Comparison of ENCODE assay signal across 8 cellular contexts in genomic region chr1:202623476-202623875, GRCh38.
DNase-seq lines count a peak whose midpoint lies in the region; ATAC-seq, FAIRE-seq and TF ChIP-seq lines count a peak whose summit lies in the region.
"Not testable (repeated sequence)": the region's sequence is repeated elsewhere in the genome, so short reads cannot be mapped to it uniquely, and the experiment has no call there.

No MANE protein-coding gene starts in this region.

- TF ChIP-seq CTCF in WERI-Rb-1 (IDR thresholded peaks at IDR 0.05; ENCODE audit: low read depth, low read length) = 0 out of 2 replicates have a peak, but pooled peaks have one; percentile 28
- TF ChIP-seq CTCF in H1 (IDR thresholded peaks at IDR 0.05; ENCODE audit: control extremely low read depth in 1 of 3, insufficient read depth in 1 of 3, low read depth in 1 of 3, low read length in 3 of 3); left ventricle myocardium inferior (IDR thresholded peaks at IDR 0.05; ENCODE audit: borderline replicate concordance); psoas muscle (IDR thresholded peaks at IDR 0.05); tibial artery (IDR thresholded peaks at IDR 0.05): not testable (repeated sequence)

- H3K14ac ChIP-seq in H1 (ENCODE audit: insufficient read length) = not testable (repeated sequence)
- peak overlapping the region; percentile 8 for H3K14ac ChIP-seq in neuronal stem cell (ENCODE audit: low read length)

- not testable (repeated sequence) for H2BK120ac ChIP-seq in H1 (replicated peaks; ENCODE audit: low read depth, low read length); neuronal stem cell (ENCODE audit: low read depth, low read length)

- CTCF ChIA-PET in H1 (lab: Charles Lee; ENCODE audit: partially characterized antibody) = interaction anchor here (0.8 to 2.1 kb wide), 8 partner anchors 9 to 438 kb away, joined by 3 to 7 read pairs (median 3); partner anchors contain the start of gene SYT2

- ATAC-seq in psoas muscle = peak in 3 of 4 donors; percentile 20 to 31 (median 25)

- H3K4ac ChIP-seq in H1 (replicated peaks; ENCODE audit: insufficient read length, low read depth, low read length); neuronal stem cell (ENCODE audit: low read length): not testable (repeated sequence)

- H3K23ac ChIP-seq in H1 (ENCODE audit: insufficient read length); neuronal stem cell (ENCODE audit: low read depth, low read length, poor library complexity): not testable (repeated sequence)

- H3K79me2 ChIP-seq in H1 (ENCODE audit: control insufficient read depth in 1 of 2, insufficient read depth in 2 of 2, low read length in 2 of 2) = not testable (repeated sequence)

- TF ChIP-seq POLR2A in H1 (IDR thresholded peaks at IDR 0.05; ENCODE audit: control extremely low read depth in 1 of 2, low read depth in 2 of 2, low read length in 2 of 2) = not testable (repeated sequence)

- POLR2A ChIA-PET in H1 (lab: Charles Lee; ENCODE audit: partially characterized antibody) = not testable (repeated sequence)

- TF ChIP-seq RAD21 in H1 (IDR thresholded peaks at IDR 0.05 in 1 of 2, conservative IDR thresholded peaks at IDR 0.05 in 1 of 2; ENCODE audit: low read depth in 2 of 2, low read length in 2 of 2) = not testable (repeated sequence)

- H4K8ac ChIP-seq in H1 (ENCODE audit: extremely low read depth, insufficient read depth, low read length) = peak overlapping the region; percentile 65; the same call in 1 of the 2 replicates
- not testable (repeated sequence) for H4K8ac ChIP-seq in neuronal stem cell (ENCODE audit: low read depth, low read length)

- H3K36me3 ChIP-seq in BLaER1 treated with 17β-estradiol and CSF1 and Interleukin-3, amounts not matched to agents 10 nM and 100 nM; WERI-Rb-1; H1 (ENCODE audit: control insufficient read depth in 2 of 4, insufficient read depth in 4 of 4, low read length in 3 of 4); left ventricle myocardium inferior; neuronal stem cell (replicated peaks in 1 of 2; ENCODE audit: control insufficient read depth in 2 of 2, insufficient read depth in 2 of 2, low read length in 2 of 2); psoas muscle (ENCODE audit: insufficient read depth in 1 of 2, low read depth in 1 of 2); tibial artery: not testable (repeated sequence)

- not testable (repeated sequence) for H3K79me1 ChIP-seq in H1 (ENCODE audit: low read depth, low read length); neuronal stem cell (ENCODE audit: low read depth, low read length)

- DNase-seq in NCI-H524 (lab: John Stamatoyannopoulos, UW) (peak; percentile 43 to 68), WERI-Rb-1 (peak; percentile 87), psoas muscle (peak in 1 of 2 donors; percentile 46), tibial artery (peak in 1 of 2 donors; percentile 16)
- DNase-seq in H1 (ENCODE audit: low read depth in 1 of 2, low spot score in 2 of 2); left ventricle myocardium inferior; neuronal stem cell (ENCODE audit: low spot score): not testable (repeated sequence)

- 0 out of 2 replicates have a peak overlapping the region, but pooled peaks have one; percentile 86 for H2BK20ac ChIP-seq in H1 (ENCODE audit: low read length)

- peaks cover 31 to 75% (median 66%) of the 10 kb centered on the region in 10 experiments for H3K4me1 ChIP-seq in BLaER1 treated with 17β-estradiol and CSF1 and Interleukin-3, amounts not matched to agents 10 nM and 100 nM
- H3K4me1 ChIP-seq in H1 (replicated peaks in 1 of 4; ENCODE audit: control insufficient read depth in 3 of 4, insufficient read depth in 4 of 4, low read length in 3 of 4) (peaks cover 3 to 18% (median 10%) of the 10 kb centered on the region in 4 experiments), left ventricle myocardium inferior (peaks cover 47% of the 10 kb centered on the region), neuronal stem cell (ENCODE audit: control insufficient read depth in 2 of 2, insufficient read depth in 1 of 2, low read depth in 1 of 2, low read length in 2 of 2) (peaks cover 4 to 17% of the 10 kb centered on the region in 2 donors), psoas muscle (peaks cover 22% of the 10 kb centered on the region), tibial artery (peaks cover 0 to 47% (median 24%) of the 10 kb centered on the region in 4 donors)

- not testable (repeated sequence) for H3K56ac ChIP-seq in H1 (replicated peaks; ENCODE audit: insufficient read length, low read depth, low read length)

- WGBS in H1 (ENCODE audit: extremely low coverage in 1 of 2, insufficient coverage in 1 of 2, insufficient read length in 1 of 2, insufficient replicate concordance in 2 of 2, low coverage in 1 of 2, low lambda C conversion rate in 2 of 2, missing lambda C conversion rate in 1 of 2), 2 experiments = 79% methylated on average over 9 of the region's 12 CpGs; no CpG with 5 or more reads in 1 of the 2 experiments
- WGBS in neuronal stem cell (ENCODE audit: extremely low coverage in 2 of 2, insufficient read length in 2 of 2, insufficient replicate concordance in 1 of 2), 2 donors = no CpG with 5 or more reads among the region's 12 CpGs
- WGBS in psoas muscle, 3 donors = 45 to 60% (median 52%) methylated on average over 11 to 12 of the region's 12 CpGs

- H2BK12ac ChIP-seq in H1 (ENCODE audit: low read depth, low read length) = not testable (repeated sequence)
- H2BK12ac ChIP-seq in neuronal stem cell (ENCODE audit: low read length) = peak overlapping the region; percentile 10

- not testable (repeated sequence) for TF ChIP-seq EP300 in H1 (IDR thresholded peaks at IDR 0.05; ENCODE audit: borderline replicate concordance in 1 of 2, low read depth in 2 of 2, low read length in 2 of 2)

- not testable (repeated sequence) for H2AFZ ChIP-seq in H1 (ENCODE audit: low read length); neuronal stem cell (ENCODE audit: low read length)

- peak overlapping the region in 3 of 11 experiments; percentile 44 to 54 (median 50); a peak in 2 of 22 replicates for H3K9ac ChIP-seq in BLaER1 treated with 17β-estradiol and CSF1 and Interleukin-3, amounts not matched to agents 10 nM and 100 nM
- H3K9ac ChIP-seq in H1 (replicated peaks in 1 of 4; ENCODE audit: extremely low read depth in 1 of 4, low read depth in 3 of 4, low read length in 3 of 4); neuronal stem cell (ENCODE audit: low read depth, low read length, poor library complexity): not testable (repeated sequence)

- not testable (repeated sequence) for H2AK5ac ChIP-seq in H1 (ENCODE audit: low read depth, low read length); neuronal stem cell (ENCODE audit: low read depth, low read length)

- H3K27me3 ChIP-seq in BLaER1 treated with 17β-estradiol and CSF1 and Interleukin-3, amounts not matched to agents 10 nM and 100 nM = peaks cover 0 to 98% (median 0%) of the 10 kb centered on the region in 11 experiments; a peak in 11 of 22 replicates
- not testable (repeated sequence) for H3K27me3 ChIP-seq in WERI-Rb-1 (ENCODE audit: insufficient read depth, low read depth, severe bottlenecking); H1 (replicated peaks in 1 of 4; ENCODE audit: control insufficient read depth in 3 of 4, extremely low read depth in 1 of 4, insufficient read depth in 3 of 4, low read length in 3 of 4); left ventricle myocardium inferior (ENCODE audit: low read depth); neuronal stem cell (ENCODE audit: control insufficient read depth in 3 of 3, insufficient read depth in 3 of 3, low read depth in 1 of 3, low read length in 3 of 3); psoas muscle (ENCODE audit: insufficient read depth in 3 of 3, low read length in 2 of 3); tibial artery

- not testable (repeated sequence) for H2BK5ac ChIP-seq in H1 (ENCODE audit: low read depth, low read length); neuronal stem cell (ENCODE audit: low read length)

- not testable (repeated sequence) for H3K4me3 ChIP-seq in BLaER1 treated with 17β-estradiol and CSF1 and Interleukin-3, amounts not matched to agents 10 nM and 100 nM; H1 (ENCODE audit: extremely low read depth in 1 of 4, insufficient read depth in 2 of 4, low read depth in 3 of 4, low read length in 4 of 4); left ventricle myocardium inferior; neuronal stem cell (ENCODE audit: low read length in 2 of 2)
- H3K4me3 ChIP-seq in WERI-Rb-1 (ENCODE audit: low read depth, low read length) (peak overlapping the region; percentile 11), psoas muscle (peak overlapping the region; percentile 22), tibial artery (peak overlapping the region; percentile 25 to 40)

- intact Hi-C loops in left ventricle myocardium inferior (cut with micrococcal nuclease); tibial artery (cut with DNase I; ENCODE audit: low total_unique reads): not testable (repeated sequence)
- intact Hi-C loops in psoas muscle (cut with DNase I) = loop anchor here in 1 of 2 donors (10.0 kb wide), 2 partner anchors 49 to 289 kb away; no protein-coding TSS in a partner anchor

- not testable (repeated sequence) for FAIRE-seq in H1 (lab: Jason Lieb, UNC)

- peak overlapping the region in 4 of 11 experiments; percentile 6 to 62 (median 26); a peak in 5 of 22 replicates for H3K27ac ChIP-seq in BLaER1 treated with 17β-estradiol and CSF1 and Interleukin-3, amounts not matched to agents 10 nM and 100 nM
- H3K27ac ChIP-seq in WERI-Rb-1 (peak overlapping the region; percentile 90), left ventricle myocardium inferior (replicated peaks) (peak overlapping the region; percentile 36), tibial artery (peak overlapping the region; percentile 58 to 76)
- not testable (repeated sequence) for H3K27ac ChIP-seq in H1 (ENCODE audit: low read depth, low read length); neuronal stem cell (replicated peaks; ENCODE audit: low read length); psoas muscle

- H3K9me3 ChIP-seq in BLaER1 treated with 17β-estradiol and CSF1 and Interleukin-3, amounts not matched to agents 10 nM and 100 nM (replicated peaks in 1 of 11); WERI-Rb-1 (ENCODE audit: severe bottlenecking); H1 (ENCODE audit: insufficient read depth in 2 of 2, low read depth in 1 of 2, low read length in 1 of 2); left ventricle myocardium inferior (replicated peaks); neuronal stem cell (replicated peaks in 1 of 2; ENCODE audit: control insufficient read depth in 2 of 2, insufficient read depth in 1 of 2, low read depth in 1 of 2, low read length in 2 of 2); psoas muscle; tibial artery: not testable (repeated sequence)

- peak overlapping the region; percentile 57 to 87 (median 82) for H3K4me2 ChIP-seq in BLaER1 treated with 17β-estradiol and CSF1 and Interleukin-3, amounts not matched to agents 10 nM and 100 nM
- H3K4me2 ChIP-seq in H1 (ENCODE audit: insufficient read depth in 1 of 2, low read depth in 2 of 2, low read length in 2 of 2); neuronal stem cell (ENCODE audit: insufficient read depth, low read length, poor library complexity, severe bottlenecking): not testable (repeated sequence)

- not testable (repeated sequence) for H2BK15ac ChIP-seq in H1 (ENCODE audit: low read length); neuronal stem cell (ENCODE audit: low read length)

- H4K20me1 ChIP-seq in BLaER1 treated with 17β-estradiol and CSF1 and Interleukin-3, amounts not matched to agents 10 nM and 100 nM = peaks cover 0 to 88% (median 5%) of the 10 kb centered on the region in 11 experiments; a peak in 14 of 22 replicates
- not testable (repeated sequence) for H4K20me1 ChIP-seq in H1 (replicated peaks in 1 of 2; ENCODE audit: control insufficient read depth in 1 of 2, insufficient read depth in 2 of 2, low read length in 2 of 2)

- peaks cover 11% of the 10 kb centered on the region; the same call in 1 of the 2 replicates for H3K23me2 ChIP-seq in H1 (ENCODE audit: low read depth, low read length)

- H4K5ac ChIP-seq in H1 (ENCODE audit: insufficient read length, low read depth, low read length) = not testable (repeated sequence)

- not testable (repeated sequence) for H4K91ac ChIP-seq in H1 (replicated peaks; ENCODE audit: insufficient read length, low read length); neuronal stem cell (ENCODE audit: low read depth, low read length, poor library complexity)

- H3K18ac ChIP-seq in H1 (ENCODE audit: extremely low read depth, low read length); neuronal stem cell (ENCODE audit: low read length): not testable (repeated sequence)
